ENCODE assay signal across 20 cellular contexts in genomic region chr12:89357297-89357730, GRCh38. TPM values are rescaled to one million over a fixed set of nuclear protein-coding genes. Genes with fewer than 3 reads are reported as not detected.
DNase-seq lines count a peak whose midpoint lies in the region; ATAC-seq and TF ChIP-seq lines count a peak whose summit lies in the region.
"Had no signal": no experiment of that assay in that cellular context is flagged by ENCODE, and none has a peak within 500 bp of the region (broad histone marks: within the 10 kb centered on the region; RNA-seq: fewer than 3 reads in every experiment).

No MANE protein-coding gene starts in this region.

- no peaks in the 10 kb centered on the region for H3K9me2 ChIP-seq in SK-N-SH

- DNase-seq in DMS53 treated with DMSO at 0.1 percent for 48 hours (lab: John Stamatoyannopoulos, UW; ENCODE audit: unreplicated experiment) (peak; percentile 14), SK-N-SH (no peak), kidney epithelial cell (ENCODE audit: low read depth) (peak; percentile 86), renal cortical epithelial cell (ENCODE audit: low read depth) (peak; percentile 98), T-cell (no peak)
- DNase-seq in activated naive CD4-positive, alpha-beta T cell treated with Interleukin-2 at 50 U/mL for 16 hours: no peak
- DNase-seq: activated CD4-positive, alpha-beta T cell treated with anti-CD3 and anti-CD28 coated beads, Interleukin-2, amount 50 U/mL, for 1 hour; DMS 273 treated with DMSO at 0.1 percent for 48 hours; dorsolateral prefrontal cortex; esophagus squamous epithelium; heart right ventricle; NCI-H1092 treated with DMSO at 0.1 percent for 48 hours; NCI-H69; ovary had no signal

- ATAC-seq in T-cell (replicated peaks in 1 of 4) (no peak), GM18907 (IDR thresholded peaks at IDR 0.05; ENCODE audit: unreplicated experiment) (no peak), HG03196 (IDR thresholded peaks at IDR 0.05; ENCODE audit: unreplicated experiment) (no peak)
- ATAC-seq: activated naive CD4-positive, alpha-beta T cell treated with anti-CD3 and anti-CD28 coated beads, Interleukin-2, amount 50 U/mL, for 72 hours; heart right ventricle; Panc1 had no signal

- H2AFZ ChIP-seq in SK-N-SH (ENCODE audit: low read depth): no peak overlapping the region

- no peak overlapping the region for H3K9ac ChIP-seq in SK-N-SH

- no peak for TF ChIP-seq RAD21 in SK-N-SH (IDR thresholded peaks at IDR 0.05; ENCODE audit: low read length)

- CTCF ChIA-PET in SK-N-SH (lab: Yijun Ruan, JAX) (interaction anchor here (0.8 to 3.5 kb wide), 8 partner anchors 101 to 340 kb away, joined by 3 to 14 read pairs (median 6); no protein-coding TSS in a partner anchor), T-cell (lab: Charles Lee) (interaction anchor here in 1 of 2 donors (0.5 to 0.6 kb wide), 2 partner anchors 57 to 102 kb away, joined by 3 to 8 read pairs; no protein-coding TSS in a partner anchor)

- H3K27me3 ChIP-seq in SK-N-SH (ENCODE audit: insufficient read depth): no peaks in the 10 kb centered on the region
- H3K27me3 ChIP-seq in kidney epithelial cell (ENCODE audit: control insufficient read depth, insufficient read depth, low read length): no peaks in the 10 kb centered on the region
- H3K27me3 ChIP-seq: dorsolateral prefrontal cortex, esophagus squamous epithelium, heart right ventricle, ovary, suprapubic skin had no signal

- no peak for TF ChIP-seq EP300 in SK-N-SH (IDR thresholded peaks at IDR 0.05; ENCODE audit: borderline replicate concordance in 1 of 2, low read depth in 1 of 2, low read length in 1 of 2)

- H3F3A ChIP-seq in SK-N-SH (replicated peaks; ENCODE audit: insufficient read depth): peaks cover 11% of the 10 kb centered on the region

- peaks cover 51% of the 10 kb centered on the region for H3K79me2 ChIP-seq in SK-N-SH (ENCODE audit: insufficient read depth)

- H3K27ac Mint-ChIP-seq in T-cell: no peak overlapping the region
- H3K27ac Mint-ChIP-seq: activated naive CD4-positive, alpha-beta T cell treated with anti-CD3 and anti-CD28 coated beads, Interleukin-2, amount 50 U/mL, for 72 hours; B cell had no signal

- H3K27ac ChIP-seq in SK-N-SH (ENCODE audit: low read depth in 2 of 2, low read length in 1 of 2): no peak overlapping the region
- H3K27ac ChIP-seq: esophagus squamous epithelium, heart right ventricle, ovary, suprapubic skin had no signal

- POLR2A ChIA-PET in SK-N-SH (lab: Yijun Ruan, JAX) (no interaction called here), T-cell (lab: Charles Lee) (no interaction called here)

- H3K4me1 ChIP-seq in SK-N-SH (ENCODE audit: control insufficient read depth in 1 of 2, insufficient read depth in 2 of 2, low read depth in 1 of 2, low read length in 1 of 2): peaks cover 21 to 27% of the 10 kb centered on the region in 2 experiments; a peak in 3 of 4 replicates

- H3K9me3 Mint-ChIP-seq in T-cell: no peaks in the 10 kb centered on the region
- H3K9me3 Mint-ChIP-seq: activated naive CD4-positive, alpha-beta T cell treated with anti-CD3 and anti-CD28 coated beads, Interleukin-2, amount 50 U/mL, for 72 hours had no signal

- TF ChIP-seq CTCF in SK-N-SH (IDR thresholded peaks at IDR 0.05): no peak
- TF ChIP-seq CTCF in kidney epithelial cell (IDR thresholded peaks at IDR 0.05; ENCODE audit: insufficient read depth, low read length, poor library complexity, severe bottlenecking): no peak

- no peaks in the 10 kb centered on the region for H3K9me3 ChIP-seq in SK-N-SH
- H3K9me3 ChIP-seq: esophagus squamous epithelium, heart right ventricle, ovary, suprapubic skin had no signal

- WGBS in SK-N-SH (ENCODE audit: low lambda C conversion rate): 76% methylated on average over 7 of the region's 7 CpGs

- H3K4me3 Mint-ChIP-seq in T-cell: no peak overlapping the region
- H3K4me3 Mint-ChIP-seq: B cell had no signal

- H4K20me1 ChIP-seq in SK-N-SH (ENCODE audit: insufficient read depth): no peaks in the 10 kb centered on the region

- H3K27me3 Mint-ChIP-seq in T-cell: peaks cover 0 to 11% of the 10 kb centered on the region in 2 donors
- H3K27me3 Mint-ChIP-seq: B cell had no signal

- H3K36me3 ChIP-seq in SK-N-SH (replicated peaks in 1 of 2; ENCODE audit: control insufficient read depth in 1 of 2, insufficient read depth in 2 of 2, low read length in 1 of 2): peaks cover 0 to 11% of the 10 kb centered on the region in 2 experiments
- no peaks in the 10 kb centered on the region for H3K36me3 ChIP-seq in kidney epithelial cell (ENCODE audit: control insufficient read depth, insufficient read depth, low read length)
- H3K36me3 ChIP-seq: esophagus squamous epithelium, ovary, suprapubic skin had no signal

- H3K4me2 ChIP-seq in SK-N-SH: no peak overlapping the region

- no peak overlapping the region for H3K4me3 ChIP-seq in SK-N-SH (ENCODE audit: low read depth in 2 of 2, low read length in 1 of 2)
- H3K4me3 ChIP-seq in kidney epithelial cell (ENCODE audit: low read depth, low read length): no peak overlapping the region
- H3K4me3 ChIP-seq: esophagus squamous epithelium, heart right ventricle, ovary, suprapubic skin had no signal

- H3K4me1 Mint-ChIP-seq in T-cell: peaks cover 18 to 25% (median 21%) of the 10 kb centered on the region in 3 donors

- no peaks in the 10 kb centered on the region for H3K36me3 Mint-ChIP-seq in T-cell

TF ChIP-seq in SK-N-SH, 30 proteins besides CTCF, POLR2A, EP300 and RAD21:
- TF ChIP-seq NFIC (IDR thresholded peaks at IDR 0.05; ENCODE audit: borderline replicate concordance): no peak
- no peak for TF ChIP-seq TAF1 (IDR thresholded peaks at IDR 0.05; ENCODE audit: borderline replicate concordance, low read depth, low read length)
- TF ChIP-seq REST (IDR thresholded peaks at IDR 0.05; ENCODE audit: low read depth, low read length): peak; percentile 57

RNA-seq across cellular contexts. Expression of gene DUSP6, which starts 5.0 kb away (rescaled TPM):
- polyA plus RNA-seq in SK-N-SH (2012; rRNA removed): 64.8 and 71.4 TPM in 2 replicates
- 37.6 and 45.0 TPM in 2 replicates for polyA plus RNA-seq in SK-N-SH (2012; cell fraction: cytosol; rRNA removed)
- 225 and 270 TPM in 2 replicates for polyA plus RNA-seq in SK-N-SH (2012; cell fraction: nucleus; rRNA removed)
- total RNA-seq in kidney epithelial cell (43.1 and 64.5 TPM in 2 replicates), renal cortical epithelial cell (33.6 and 33.9 TPM in 2 replicates), T-cell (10 to 100 TPM in 1 of 5 donors, 1 to 10 TPM in 4; 2.7 to 13.7 (median 3.1) TPM)

Comparison
In these comparisons a context has a peak if more than half of its experiments do, and no peak if none do; other contexts are left out.
1. DNase-seq: peak in DMS53 treated with DMSO at 0.1 percent for 48 hours (single experiment), kidney epithelial cell (single experiment) and renal cortical epithelial cell (single experiment); none in SK-N-SH (single experiment), T-cell (0 of 34) and activated naive CD4-positive, alpha-beta T cell treated with Interleukin-2 at 50 U/mL for 16 hours (single experiment).